14 cellular contexts compared by ENCODE assay signal in the genomic region with DNA sequence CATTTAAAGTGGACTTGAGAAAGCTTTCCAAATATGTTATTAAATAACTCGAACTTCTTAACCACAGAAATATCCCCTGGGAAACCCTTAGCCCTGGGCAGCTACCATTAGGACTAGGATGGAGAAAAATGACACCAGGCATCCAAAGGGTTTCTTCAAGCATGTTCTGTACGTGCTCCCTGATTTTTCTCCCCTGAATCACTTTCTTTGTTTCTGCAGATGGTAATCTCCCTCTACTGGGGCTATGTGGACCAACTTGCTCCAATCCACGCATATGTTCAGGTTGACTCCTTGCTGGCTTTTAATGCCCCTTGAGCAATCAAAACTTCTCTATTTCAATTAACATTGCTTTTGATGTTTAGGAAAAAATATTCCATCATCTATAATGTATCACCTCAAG.
"Had no signal": no experiment of that assay in that cellular context is flagged by ENCODE, and none has a peak within 500 bp of the region (broad histone marks: within the 10 kb centered on the region; RNA-seq: fewer than 3 reads in every experiment).

No MANE protein-coding gene starts in this region.

- ATAC-seq: psoas muscle, sciatic nerve, T-helper 17 cell, WTC11 had no signal

- H3K27me3 ChIP-seq: hepatocyte, uterus had no signal

- H3K4me1 ChIP-seq: psoas muscle, uterus had no signal

- H3K27ac ChIP-seq: hepatocyte, psoas muscle, uterus had no signal

- DNase-seq: activated CD4-positive, alpha-beta memory T cell treated with anti-CD3 and anti-CD28 coated beads, Interleukin-2, amount 10 ng/mL, durations not matched to agents 7 days and 5 days; activated CD4-positive, alpha-beta T cell treated with anti-CD3 and anti-CD28 coated beads for 4 hours; activated effector memory CD4-positive, alpha-beta T cell treated with anti-CD3 and anti-CD28 coated beads, Interleukin-2, amount 50 U/mL, for 16 hours; activated T-cell treated with anti-CD3 and anti-CD28 coated beads, Interleukin-2, amount 50 U/mL, for 48 hours; kidney; nephron progenitor cell; occipital lobe; psoas muscle; stimulated activated CD4-positive, alpha-beta T cell treated with anti-CD3 and anti-CD28 coated beads, Interleukin-1b, Interleukin-23, amount 100 ng/mL, for 48 hours; T-helper 17 cell; uterus had no signal

- H3K36me3 ChIP-seq: uterus had no signal

- H3K4me2 ChIP-seq: hepatocyte had no signal

- H3K4me3 ChIP-seq: hepatocyte, psoas muscle, uterus had no signal

- H3K9me3 ChIP-seq: psoas muscle, uterus had no signal
